1 cellular context compared by ENCODE assay signal in the genomic region with DNA sequence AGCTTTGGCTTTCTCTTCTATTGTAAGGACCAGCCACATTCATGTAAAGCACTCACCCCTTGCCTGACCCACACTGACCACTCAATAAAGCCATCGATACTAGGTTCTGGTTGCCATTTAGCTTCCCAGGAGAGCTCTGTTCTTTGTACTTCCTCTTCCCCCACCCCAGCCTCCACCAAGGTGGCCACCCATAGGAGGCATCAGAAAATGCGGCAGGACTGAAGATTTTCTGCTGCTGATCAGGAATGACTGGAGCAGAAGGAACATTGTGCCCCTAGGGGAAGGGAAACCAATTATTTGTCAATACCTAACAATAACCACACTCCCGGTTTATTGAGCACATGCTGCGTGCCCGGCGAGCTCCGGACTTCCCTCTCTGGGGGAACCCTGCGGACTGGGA.
TF ChIP-seq lines count a peak whose summit lies in the region.

No MANE protein-coding gene starts in this region.

TF ChIP-seq in GM12878, 131 proteins besides CTCF, POLR2A, EP300 and RAD21:
- TF ChIP-seq KDM1A (IDR thresholded peaks at IDR 0.05; ENCODE audit: borderline replicate concordance): no peak
- no peak for TF ChIP-seq FOS (IDR thresholded peaks at IDR 0.05; ENCODE audit: borderline replicate concordance, extremely low read depth, insufficient read length)
- TF ChIP-seq, protein P1, sequence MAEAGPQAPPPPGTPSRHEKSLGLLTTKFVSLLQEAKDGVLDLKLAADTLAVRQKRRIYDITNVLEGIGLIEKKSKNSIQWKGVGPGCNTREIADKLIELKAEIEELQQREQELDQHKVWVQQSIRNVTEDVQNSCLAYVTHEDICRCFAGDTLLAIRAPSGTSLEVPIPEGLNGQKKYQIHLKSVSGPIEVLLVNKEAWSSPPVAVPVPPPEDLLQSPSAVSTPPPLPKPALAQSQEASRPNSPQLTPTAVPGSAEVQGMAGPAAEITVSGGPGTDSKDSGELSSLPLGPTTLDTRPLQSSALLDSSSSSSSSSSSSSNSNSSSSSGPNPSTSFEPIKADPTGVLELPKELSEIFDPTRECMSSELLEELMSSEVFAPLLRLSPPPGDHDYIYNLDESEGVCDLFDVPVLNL (IDR thresholded peaks at IDR 0.05; ENCODE audit: low read depth, low read length): no peak
- no peak for TF ChIP-seq CBX3 (IDR thresholded peaks at IDR 0.05; ENCODE audit: borderline replicate concordance, low read depth)
- no peak for TF ChIP-seq ZZZ3 (IDR thresholded peaks at IDR 0.05; ENCODE audit: control insufficient read depth, insufficient read length, low read depth)
- TF ChIP-seq JUNB (IDR thresholded peaks at IDR 0.05): no peak
- no peak for TF ChIP-seq ZBTB11 (CRISPR knock-in tag; IDR thresholded peaks at IDR 0.05)
- no peak for TF ChIP-seq SMAD1 (IDR thresholded peaks at IDR 0.05; ENCODE audit: low read depth, partially characterized antibody)
- TF ChIP-seq NFYA (IDR thresholded peaks at IDR 0.05; ENCODE audit: borderline replicate concordance, low read depth, low read length): no peak
- no peak for TF ChIP-seq SREBF1 (IDR thresholded peaks at IDR 0.05; ENCODE audit: low read length)
- TF ChIP-seq YY1 (IDR thresholded peaks at IDR 0.05; ENCODE audit: low read depth, low read length): no peak
- TF ChIP-seq PRDM15 (CRISPR knock-in tag; IDR thresholded peaks at IDR 0.05): no peak
- no peak for TF ChIP-seq CHD1 (IDR thresholded peaks at IDR 0.05; ENCODE audit: low read depth, low read length)
- no peak for TF ChIP-seq ZNF384 (IDR thresholded peaks at IDR 0.05; ENCODE audit: borderline replicate concordance, low read depth, low read length)
- TF ChIP-seq E2F8 (IDR thresholded peaks at IDR 0.05; ENCODE audit: low read depth, partially characterized antibody): no peak
- no peak for TF ChIP-seq TARDBP (IDR thresholded peaks at IDR 0.05; ENCODE audit: borderline replicate concordance)
- no peak for TF ChIP-seq SIN3A (IDR thresholded peaks at IDR 0.05; ENCODE audit: low read depth, low read length)
- TF ChIP-seq, protein P2, sequence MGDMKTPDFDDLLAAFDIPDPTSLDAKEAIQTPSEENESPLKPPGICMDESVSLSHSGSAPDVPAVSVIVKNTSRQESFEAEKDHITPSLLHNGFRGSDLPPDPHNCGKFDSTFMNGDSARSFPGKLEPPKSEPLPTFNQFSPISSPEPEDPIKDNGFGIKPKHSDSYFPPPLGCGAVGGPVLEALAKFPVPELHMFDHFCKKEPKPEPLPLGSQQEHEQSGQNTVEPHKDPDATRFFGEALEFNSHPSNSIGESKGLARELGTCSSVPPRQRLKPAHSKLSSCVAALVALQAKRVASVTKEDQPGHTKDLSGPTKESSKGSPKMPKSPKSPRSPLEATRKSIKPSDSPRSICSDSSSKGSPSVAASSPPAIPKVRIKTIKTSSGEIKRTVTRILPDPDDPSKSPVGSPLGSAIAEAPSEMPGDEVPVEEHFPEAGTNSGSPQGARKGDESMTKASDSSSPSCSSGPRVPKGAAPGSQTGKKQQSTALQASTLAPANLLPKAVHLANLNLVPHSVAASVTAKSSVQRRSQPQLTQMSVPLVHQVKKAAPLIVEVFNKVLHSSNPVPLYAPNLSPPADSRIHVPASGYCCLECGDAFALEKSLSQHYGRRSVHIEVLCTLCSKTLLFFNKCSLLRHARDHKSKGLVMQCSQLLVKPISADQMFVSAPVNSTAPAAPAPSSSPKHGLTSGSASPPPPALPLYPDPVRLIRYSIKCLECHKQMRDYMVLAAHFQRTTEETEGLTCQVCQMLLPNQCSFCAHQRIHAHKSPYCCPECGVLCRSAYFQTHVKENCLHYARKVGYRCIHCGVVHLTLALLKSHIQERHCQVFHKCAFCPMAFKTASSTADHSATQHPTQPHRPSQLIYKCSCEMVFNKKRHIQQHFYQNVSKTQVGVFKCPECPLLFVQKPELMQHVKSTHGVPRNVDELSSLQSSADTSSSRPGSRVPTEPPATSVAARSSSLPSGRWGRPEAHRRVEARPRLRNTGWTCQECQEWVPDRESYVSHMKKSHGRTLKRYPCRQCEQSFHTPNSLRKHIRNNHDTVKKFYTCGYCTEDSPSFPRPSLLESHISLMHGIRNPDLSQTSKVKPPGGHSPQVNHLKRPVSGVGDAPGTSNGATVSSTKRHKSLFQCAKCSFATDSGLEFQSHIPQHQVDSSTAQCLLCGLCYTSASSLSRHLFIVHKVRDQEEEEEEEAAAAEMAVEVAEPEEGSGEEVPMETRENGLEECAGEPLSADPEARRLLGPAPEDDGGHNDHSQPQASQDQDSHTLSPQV (IDR thresholded peaks at IDR 0.05): no peak
- no peak for TF ChIP-seq IKZF1 (conservative IDR thresholded peaks at IDR 0.05)
TF ChIP-seq in GM12878: peak in this region for 0.
